Comparison of ENCODE assay signal across 8 cellular contexts in genomic region chr22:24270556-24271405, GRCh38. TPM values are rescaled to one million over a fixed set of nuclear protein-coding genes. Genes with fewer than 3 reads are reported as not detected.
DNase-seq lines count a peak whose midpoint lies in the region; ATAC-seq and TF ChIP-seq lines count a peak whose summit lies in the region.

Gene SPECC1L (plus strand): TSS chr22:24270831. CDS start chr22:24302232, 31,401 bp downstream.

- H3K27me3 Mint-ChIP-seq in CD14-positive monocyte (ENCODE audit: low read depth in 3 of 3): no peaks in the 10 kb centered on the region

- peak; percentile 90 for DNase-seq in CD14-positive monocyte (ENCODE audit: low spot score)
- DNase-seq in NCI-H774 (lab: John Stamatoyannopoulos, UW): peak; percentile 91
- DNase-seq in activated CD4-positive, alpha-beta T cell treated with anti-CD3 and anti-CD28 coated beads, Interleukin-2, amount 50 U/mL, for 4 hours: peak; percentile 80 to 83
- peak; percentile 96 for DNase-seq in dermis blood vessel endothelial cell
- DNase-seq in right lobe of liver: peak; percentile 93 to 95 (median 95)
- DNase-seq in stimulated activated CD4-positive, alpha-beta T cell treated with anti-CD3 and anti-CD28 coated beads, Interleukin-4, amount 100 ng/mL, for 24 hours: peak; percentile 87

- intact Hi-C loops in CD14-positive monocyte (cut with micrococcal nuclease) (no loop called here), right lobe of liver (cut with DNase I) (no loop called here)

- H3K4me3 ChIP-seq in right lobe of liver: peak within 1 kb of the TSS; percentile 58 to 98 (median 90)

- H3K4me1 ChIP-seq in right lobe of liver: peaks cover 0 to 32% (median 8%) of the 10 kb centered on the region in 4 donors

- 0% methylated on average over 22 of the region's 90 CpGs for WGBS in right lobe of liver (ENCODE audit: insufficient coverage, low coverage, low lambda C conversion rate, missing lambda C conversion rate)

- no peaks in the 10 kb centered on the region for H3K36me3 ChIP-seq in right lobe of liver

- peak within 1 kb of the TSS; percentile 86 to 90 for H3K4me3 Mint-ChIP-seq in CD14-positive monocyte

- H3K9me3 ChIP-seq in right lobe of liver: no peaks in the 10 kb centered on the region

- ATAC-seq in GM19395 (IDR thresholded peaks at IDR 0.05; ENCODE audit: unreplicated experiment): peak; percentile 77
- ATAC-seq in HG03558 (IDR thresholded peaks at IDR 0.05; ENCODE audit: extremely low read depth, unreplicated experiment): peak; percentile 74
- ATAC-seq in right lobe of liver: peak; percentile 93 to 98 (median 96)

- peaks cover 32% of the 10 kb centered on the region for H3K4me1 Mint-ChIP-seq in CD14-positive monocyte

- no peaks in the 10 kb centered on the region for H3K9me3 Mint-ChIP-seq in CD14-positive monocyte

- TF ChIP-seq CTCF in CD14-positive monocyte (IDR thresholded peaks at IDR 0.05): no peak
- TF ChIP-seq CTCF in right lobe of liver (IDR thresholded peaks at IDR 0.05): peak; percentile 23 to 51 (median 32)

- H3K27me3 ChIP-seq in right lobe of liver: no peaks in the 10 kb centered on the region

- peaks cover 0 to 6% of the 10 kb centered on the region in 2 donors for H3K36me3 Mint-ChIP-seq in CD14-positive monocyte

- H3K27ac Mint-ChIP-seq in CD14-positive monocyte: peak within 1 kb of the TSS; percentile 85 to 94 (median 91)

- peak; percentile 98 for TF ChIP-seq POLR2A in right lobe of liver (IDR thresholded peaks at IDR 0.05)

- peak within 1 kb of the TSS; percentile 81 to 96 (median 93) for H3K27ac ChIP-seq in right lobe of liver

RNA-seq across cellular contexts. Expression of gene SPECC1L, which starts in this region (rescaled TPM):
- 1 to 10 TPM; 2.5 to 4.9 TPM for polyA plus RNA-seq in CD14-positive monocyte
- 56.3 and 77.2 TPM in 2 replicates for total RNA-seq in dermis blood vessel endothelial cell
- 10 to 100 TPM; 16.3 to 26.4 (median 24.2) TPM for total RNA-seq in right lobe of liver

Comparison
In these comparisons a context has a peak if more than half of its experiments do, and no peak if none do; other contexts are left out.
1. Peak in every context shown above with its lines: DNase-seq, ATAC-seq, H3K4me3 ChIP-seq and H3K27ac ChIP-seq.